ENCODE assay signal across 24 cellular contexts in genomic region chr4:181106410-181106809, GRCh38.
"Had no signal": no experiment of that assay in that cellular context is flagged by ENCODE, and none has a peak within 500 bp of the region (broad histone marks: within the 10 kb centered on the region; RNA-seq: fewer than 3 reads in every experiment).

No MANE protein-coding gene starts in this region.

- H3K27me3 ChIP-seq: stomach, suprapubic skin, testis, thyroid gland, tibial artery, tibial nerve, transverse colon, upper lobe of left lung, upper lobe of right lung, uterus, vagina had no signal

- H3K27ac ChIP-seq: stomach, suprapubic skin, testis, thoracic aorta, thyroid gland, tibial artery, tibial nerve, transverse colon, upper lobe of left lung, upper lobe of right lung, uterus, vagina had no signal

- H3K9me3 ChIP-seq: stomach, suprapubic skin, testis, thoracic aorta, thyroid gland, tibial artery, tibial nerve, transverse colon, upper lobe of left lung, upper lobe of right lung, uterus, vagina had no signal

- H3K4me3 ChIP-seq: stomach, suprapubic skin, testis, thoracic aorta, thyroid gland, tibial artery, tibial nerve, transverse colon, upper lobe of left lung, upper lobe of right lung, uterus, vagina had no signal

- DNase-seq: stimulated activated CD4-positive, alpha-beta T cell treated with anti-CD3 and anti-CD28 coated beads, Interleukin-2, amount 100 ng/mL, for 48 hours; stimulated activated CD4-positive, alpha-beta T cell treated with anti-CD3 and anti-CD28 coated beads, Interleukin-4, amount 100 ng/mL, for 1 hour; stimulated activated CD4-positive, alpha-beta T cell treated with anti-CD3 and anti-CD28 coated beads, Interleukin-4, amount 100 ng/mL, for 24 hours; stimulated activated CD4-positive, alpha-beta T cell treated with anti-CD3 and anti-CD28 coated beads, Interleukin-4, amount 100 ng/mL, for 4 hours; stimulated activated CD8-positive, alpha-beta memory T cell treated with anti-CD3 and anti-CD28 coated beads, Interleukin-4, amount 100 ng/mL, for 48 hours; stimulated activated naive B cell treated with anti-CD40 and anti-IgM and Interleukin-4, amounts not matched to agents 10 μg/mL and 1 μg/mL and 100 μg/mL, for 72 hours; stimulated activated naive CD4-positive, alpha-beta T cell; stimulated activated naive CD4-positive, alpha-beta T cell treated with Interleukin-2 at 50 U/mL for 16 hours; stimulated activated naive CD8-positive, alpha-beta T cell treated with anti-CD3 and anti-CD28 coated beads, Interleukin-15, amount 100 ng/mL, for 72 hours; stimulated activated naive CD8-positive, alpha-beta T cell treated with anti-CD3 and anti-CD28 coated beads, Interleukin-15, Interleukin-2, amounts not matched to agents 100 U/mL and 50 U/mL, for 24 hours; stomach; substantia nigra; testis; thyroid gland; tibial artery; transverse colon; trophoblast cell; upper lobe of left lung; upper lobe of right lung; uterus had no signal

- H3K36me3 ChIP-seq: stomach, suprapubic skin, thoracic aorta, thyroid gland, tibial artery, tibial nerve, transverse colon, upper lobe of left lung, upper lobe of right lung, uterus, vagina had no signal
